Comparison of ENCODE assay signal across 8 cellular contexts in the genomic region with DNA sequence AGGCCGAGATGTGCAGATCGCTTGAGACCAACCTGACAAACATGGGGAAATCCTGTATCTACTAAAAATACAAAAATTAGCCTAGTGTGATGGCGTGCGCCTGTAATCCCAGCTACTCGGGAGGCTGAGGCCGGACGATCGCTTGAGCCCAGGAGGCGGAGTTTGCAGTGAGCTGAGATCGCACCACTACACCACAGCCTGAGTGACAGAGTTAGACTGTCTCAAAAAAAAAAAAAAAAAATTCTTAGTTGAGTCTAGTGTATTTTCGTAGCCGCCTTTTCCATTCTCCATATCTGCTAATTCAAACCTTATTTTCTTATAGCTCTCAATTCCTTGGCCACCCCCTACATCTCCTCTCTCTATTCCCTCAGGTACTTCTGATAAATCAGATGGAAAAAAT. TPM values are rescaled to one million over a fixed set of nuclear protein-coding genes. Genes with fewer than 3 reads are reported as not detected.
DNase-seq lines count a peak whose midpoint lies in the region; ATAC-seq and TF ChIP-seq lines count a peak whose summit lies in the region.

No MANE protein-coding gene starts in this region.

- ATAC-seq in naive B cell (ENCODE audit: low read depth in 2 of 2) (no peak), upper lobe of right lung (no peak)

- peaks cover 48 to 80% (median 69%) of the 10 kb centered on the region in 3 donors for H3K4me1 Mint-ChIP-seq in naive B cell

- no peaks in the 10 kb centered on the region for H3K27me3 ChIP-seq in upper lobe of right lung

- H3K4me3 Mint-ChIP-seq in naive B cell, result peak overlapping the region; percentile 98 to 100 (median 100)

- H3K36me3 ChIP-seq in upper lobe of right lung, result no peaks in the 10 kb centered on the region

- peaks cover 0 to 5% of the 10 kb centered on the region in 2 donors for H3K36me3 Mint-ChIP-seq in naive B cell

- H3K27ac ChIP-seq in VCaP, result peak overlapping the region; percentile 88
- H3K27ac ChIP-seq in upper lobe of right lung, result peak overlapping the region; percentile 79

- no peaks in the 10 kb centered on the region for H3K27me3 Mint-ChIP-seq in naive B cell

- H3K4me3 ChIP-seq in upper lobe of right lung, result peak overlapping the region; percentile 86

- intact Hi-C loops in upper lobe of right lung (cut with DNase I), result no loop called here

- H3K9me3 Mint-ChIP-seq in naive B cell, result peaks cover 0 to 3% (median 0%) of the 10 kb centered on the region in 7 donors

- peaks cover 43% of the 10 kb centered on the region for H3K4me1 ChIP-seq in upper lobe of right lung

- no peaks in the 10 kb centered on the region for H3K9me3 ChIP-seq in upper lobe of right lung

- no peak for TF ChIP-seq CTCF in VCaP (conservative IDR thresholded peaks at IDR 0.05)
- no peak for TF ChIP-seq CTCF in upper lobe of right lung (IDR thresholded peaks at IDR 0.05)

- H3K27ac Mint-ChIP-seq in naive B cell, result peak overlapping the region; percentile 22 to 99 (median 98)

- DNase-seq in NOMO-1 treated with DMSO at 0.1 percent for 48 hours (lab: John Stamatoyannopoulos, UW; ENCODE audit: unreplicated experiment) (peak; percentile 21), NOMO-1 (lab: John Stamatoyannopoulos, UW; ENCODE audit: unreplicated experiment in 2 of 2) (no peak), ecto neural progenitor cell (ENCODE audit: low spot score) (peak; percentile 48), naive B cell (peak; percentile 9), upper lobe of right lung (no peak), HCEC 1CT (no peak), AG08396 (ENCODE audit: low spot score) (no peak)

RNA-seq across cellular contexts. Expression of a gene that starts 1.0 kb away (rescaled TPM):
- 10 to 100 TPM; 35.2 to 54.1 (median 42.6) TPM for polyA plus RNA-seq in naive B cell (ENCODE audit: low read depth in 6 of 6)
- total RNA-seq in upper lobe of right lung, result 65.8 TPM

RNA-seq across cellular contexts. Expression of a gene that starts 2.3 kb away (rescaled TPM):
- polyA plus RNA-seq in naive B cell (ENCODE audit: low read depth in 6 of 6), result 10 to 100 TPM; 14.3 to 23.7 (median 18.3) TPM
- 14.5 TPM for total RNA-seq in upper lobe of right lung

Comparison
In these comparisons a context has a peak if more than half of its experiments do, and no peak if none do; other contexts are left out.
1. DNase-seq: peak in NOMO-1 treated with DMSO at 0.1 percent for 48 hours (single experiment), ecto neural progenitor cell (single experiment) and naive B cell (single experiment); none in NOMO-1 (0 of 2), upper lobe of right lung (single experiment), HCEC 1CT (single experiment) and AG08396 (single experiment).